ENCODE assay signal across 8 cellular contexts in the genomic region with DNA sequence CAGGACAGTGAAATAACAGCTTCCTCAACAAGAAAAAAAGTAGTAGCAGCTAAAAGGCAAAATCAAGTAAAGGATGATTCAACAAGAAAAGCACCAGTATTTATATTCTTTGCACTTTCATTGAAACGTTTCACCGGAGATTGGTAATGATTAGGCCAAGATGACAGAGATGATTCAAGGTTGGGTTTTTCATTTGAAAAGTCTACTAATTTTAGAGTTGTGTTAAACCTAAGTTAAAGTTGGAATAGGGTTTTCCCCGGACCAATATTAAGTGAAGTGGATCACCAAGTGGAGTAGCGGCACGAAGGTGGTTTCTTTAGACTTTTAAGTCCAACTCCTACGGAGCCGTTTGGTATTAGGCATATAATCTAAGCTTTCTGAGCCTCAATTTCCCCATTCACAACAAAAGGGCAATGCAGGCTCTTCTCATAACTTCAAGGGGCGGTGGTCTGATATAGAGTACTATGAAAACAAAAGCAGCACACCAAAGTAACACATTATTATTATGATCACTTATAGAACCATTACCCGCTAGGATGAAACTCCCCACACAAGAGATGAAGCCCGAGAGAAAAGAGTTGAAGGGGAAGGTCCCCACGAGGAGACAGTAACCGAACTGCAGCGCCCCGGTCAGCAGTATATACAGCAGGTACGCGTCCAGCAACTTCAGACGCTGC. TPM values are rescaled to one million over a fixed set of nuclear protein-coding genes. Genes with fewer than 3 reads are reported as not detected.
DNase-seq lines count a peak whose midpoint lies in the region; ATAC-seq lines count a peak whose summit lies in the region.

No MANE protein-coding gene starts in this region.

- H3K27ac ChIP-seq in thymus (ENCODE audit: low read depth), result peak overlapping the region; percentile 91

- H3K36me3 ChIP-seq in thymus (ENCODE audit: control insufficient read depth, insufficient read depth), result no peaks in the 10 kb centered on the region

- H3K4me3 Mint-ChIP-seq in activated CD4-positive, alpha-beta T cell treated with anti-CD3 and anti-CD28 coated beads, Interleukin-2, amount 10 ng/mL, durations not matched to agents 24 days and 14 days, result peak overlapping the region; percentile 87
- H3K4me3 Mint-ChIP-seq in activated naive CD4-positive, alpha-beta T cell treated with anti-CD3 and anti-CD28 coated beads, Interleukin-2, amount 50 U/mL, for 24 hours, result peak overlapping the region; percentile 95

- peaks cover 7% of the 10 kb centered on the region for H3K27me3 Mint-ChIP-seq in activated CD4-positive, alpha-beta T cell treated with anti-CD3 and anti-CD28 coated beads, Interleukin-2, amount 10 ng/mL, durations not matched to agents 24 days and 14 days
- no peaks in the 10 kb centered on the region for H3K27me3 Mint-ChIP-seq in activated naive CD4-positive, alpha-beta T cell treated with anti-CD3 and anti-CD28 coated beads, Interleukin-2, amount 50 U/mL, for 24 hours

- no peak for DNase-seq in activated CD4-positive, alpha-beta T cell treated with anti-CD3 and anti-CD28 coated beads, Interleukin-2, amount 10 ng/mL, durations not matched to agents 24 days and 14 days
- DNase-seq in activated CD4-positive, alpha-beta T cell treated with anti-CD3 and anti-CD28 coated beads, Interleukin-2, amount 50 U/mL, for 4 hours, result no peak
- DNase-seq in kidney tubule cell (ENCODE audit: low spot score) (peak; percentile 19), NCI-H1105 treated with DMSO at 0.1 percent for 48 hours (lab: John Stamatoyannopoulos, UW) (no peak)
- no peak for DNase-seq in stimulated activated CD4-positive, alpha-beta T cell treated with anti-CD3 and anti-CD28 coated beads, Interleukin-4, amount 100 ng/mL, for 1 hour

- H3K9me3 Mint-ChIP-seq in activated CD4-positive, alpha-beta T cell treated with anti-CD3 and anti-CD28 coated beads, Interleukin-2, amount 10 ng/mL, durations not matched to agents 24 days and 14 days, result no peaks in the 10 kb centered on the region
- H3K9me3 Mint-ChIP-seq in activated naive CD4-positive, alpha-beta T cell treated with anti-CD3 and anti-CD28 coated beads, Interleukin-2, amount 50 U/mL, for 24 hours, result no peaks in the 10 kb centered on the region

- peaks cover 33% of the 10 kb centered on the region for H3K36me3 Mint-ChIP-seq in activated CD4-positive, alpha-beta T cell treated with anti-CD3 and anti-CD28 coated beads, Interleukin-2, amount 10 ng/mL, durations not matched to agents 24 days and 14 days (ENCODE audit: low read depth)
- H3K36me3 Mint-ChIP-seq in activated naive CD4-positive, alpha-beta T cell treated with anti-CD3 and anti-CD28 coated beads, Interleukin-2, amount 50 U/mL, for 24 hours, result peaks cover 20% of the 10 kb centered on the region

- no peak for ATAC-seq in GM21786 (IDR thresholded peaks at IDR 0.05; ENCODE audit: unreplicated experiment)

- H3K9me3 ChIP-seq in thymus (ENCODE audit: control insufficient read depth), result no peaks in the 10 kb centered on the region

- H3K4me3 ChIP-seq in thymus (ENCODE audit: low read length), result peak overlapping the region; percentile 52

- peak overlapping the region; percentile 99 for H3K27ac Mint-ChIP-seq in activated CD4-positive, alpha-beta T cell treated with anti-CD3 and anti-CD28 coated beads, Interleukin-2, amount 10 ng/mL, durations not matched to agents 24 days and 14 days
- H3K27ac Mint-ChIP-seq in activated naive CD4-positive, alpha-beta T cell treated with anti-CD3 and anti-CD28 coated beads, Interleukin-2, amount 50 U/mL, for 24 hours, result peak overlapping the region; percentile 98

- WGBS in thymus, result 5% methylated on average over 17 of the region's 17 CpGs

- peaks cover 17% of the 10 kb centered on the region for H3K4me1 ChIP-seq in thymus (ENCODE audit: control insufficient read depth, insufficient read depth, low read length)

- intact Hi-C loops in activated CD4-positive, alpha-beta T cell treated with anti-CD3 and anti-CD28 coated beads, Interleukin-2, amount 10 ng/mL, durations not matched to agents 24 days and 14 days (cut with micrococcal nuclease), result loop anchor here (1.0 to 5.0 kb wide), 10 partner anchors 10 to 418 kb away; partner anchors contain the start of genes ABHD4, LRP10, PRMT5 and RBM23

- peaks cover 6% of the 10 kb centered on the region for H3K27me3 ChIP-seq in thymus (ENCODE audit: control insufficient read depth, insufficient read depth)

- peaks cover 55% of the 10 kb centered on the region for H3K4me1 Mint-ChIP-seq in activated CD4-positive, alpha-beta T cell treated with anti-CD3 and anti-CD28 coated beads, Interleukin-2, amount 10 ng/mL, durations not matched to agents 24 days and 14 days
- H3K4me1 Mint-ChIP-seq in activated naive CD4-positive, alpha-beta T cell treated with anti-CD3 and anti-CD28 coated beads, Interleukin-2, amount 50 U/mL, for 24 hours, result peaks cover 75% of the 10 kb centered on the region

RNA-seq across cellular contexts. Expression of gene DAD1, which starts 0.5 kb away (rescaled TPM):
- 255 and 266 TPM in 2 replicates for total RNA-seq in activated CD4-positive, alpha-beta T cell treated with anti-CD3 and anti-CD28 coated beads, Interleukin-2, amount 10 ng/mL, durations not matched to agents 24 days and 14 days
- 237 TPM for polyA plus RNA-seq in thymus

RNA-seq across cellular contexts. Expression of gene ABHD4, which starts 9.5 kb away (rescaled TPM):
- total RNA-seq in activated CD4-positive, alpha-beta T cell treated with anti-CD3 and anti-CD28 coated beads, Interleukin-2, amount 10 ng/mL, durations not matched to agents 24 days and 14 days, result 9.7 and 10.3 TPM in 2 replicates
- polyA plus RNA-seq in thymus, result 9.3 TPM

RNA-seq across cellular contexts. Expression of gene OR6J1, which starts 55.6 kb away (rescaled TPM):
- total RNA-seq in activated CD4-positive, alpha-beta T cell treated with anti-CD3 and anti-CD28 coated beads, Interleukin-2, amount 10 ng/mL, durations not matched to agents 24 days and 14 days, result not detected in 2 replicates
- under 0.01 TPM for polyA plus RNA-seq in thymus
